Comparison of ENCODE assay signal across 20 cellular contexts in genomic region chr5:26889810-26890209, GRCh38.
A peak's percentile ranks its signal among the peaks of the same experiment; 100 is the strongest.
DNase-seq lines count a peak whose midpoint lies in the region; ATAC-seq and TF ChIP-seq lines count a peak whose summit lies in the region.
"Had no signal": no experiment of that assay in that cellular context is flagged by ENCODE, and none has a peak within 500 bp of the region (broad histone marks: within the 10 kb centered on the region; RNA-seq: fewer than 3 reads in every experiment).

No MANE protein-coding gene starts in this region.

- no peaks in the 10 kb centered on the region for H3K36me3 ChIP-seq in osteoblast (ENCODE audit: insufficient read depth, low read length)
- H3K36me3 ChIP-seq in lower lobe of right lung, result no peaks in the 10 kb centered on the region
- H3K36me3 ChIP-seq: gastroesophageal sphincter, left ventricle myocardium inferior had no signal

- no peaks in the 10 kb centered on the region for H4K20me1 ChIP-seq in osteoblast (ENCODE audit: insufficient read depth, low read length)

- ATAC-seq in lower lobe of right lung, result no peak
- no peak for ATAC-seq in GM19035 (IDR thresholded peaks at IDR 0.05; ENCODE audit: unreplicated experiment)
- ATAC-seq: activated CD8-positive, alpha-beta T cell treated with anti-CD3 and anti-CD28 coated beads, Interleukin-2, amount 10 ng/mL, durations not matched to agents 7 days and 5 days; activated T-cell treated with anti-CD3 and anti-CD28 coated beads, Interleukin-2, amount 50 U/mL, for 72 hours; gastroesophageal sphincter; Right ventricle myocardium inferior; WTC11 had no signal

- H3K27me3 ChIP-seq in osteoblast (ENCODE audit: insufficient read depth, low read length) (no peaks in the 10 kb centered on the region), lower lobe of right lung (ENCODE audit: low read depth) (no peaks in the 10 kb centered on the region)
- H3K27me3 ChIP-seq: gastroesophageal sphincter had no signal

- H3K4me1 ChIP-seq in osteoblast (ENCODE audit: insufficient read depth, low read length), result no peaks in the 10 kb centered on the region
- H3K4me1 ChIP-seq in lower lobe of right lung, result no peaks in the 10 kb centered on the region
- H3K4me1 ChIP-seq: gastroesophageal sphincter, left ventricle myocardium inferior, parathyroid adenoma had no signal

- no peak overlapping the region for H2AFZ ChIP-seq in osteoblast (ENCODE audit: low read length)
- H2AFZ ChIP-seq: parathyroid adenoma had no signal

- H3K9me3 ChIP-seq in osteoblast (ENCODE audit: low read depth, low read length) (peaks cover 4% of the 10 kb centered on the region), lower lobe of right lung (no peaks in the 10 kb centered on the region)
- H3K9me3 ChIP-seq: gastroesophageal sphincter, left ventricle myocardium inferior had no signal

- intact Hi-C loops in lower lobe of right lung (cut with DNase I), result no loop called here

- no peak for TF ChIP-seq CTCF in osteoblast (IDR thresholded peaks at IDR 0.05; ENCODE audit: extremely low read depth, low read depth, low read length)
- no peak for TF ChIP-seq CTCF in lower lobe of right lung (IDR thresholded peaks at IDR 0.05)

- DNase-seq in NCI-H82 (lab: John Stamatoyannopoulos, UW), result peak; percentile 22
- no peak for DNase-seq in NCI-H82 treated with DMSO at 0.1 percent for 48 hours (lab: John Stamatoyannopoulos, UW; ENCODE audit: unreplicated experiment)
- peak; percentile 23 for DNase-seq in NCI-H2029 (lab: John Stamatoyannopoulos, UW)
- DNase-seq in NCI-H748 treated with DMSO at 0.1 percent for 48 hours (lab: John Stamatoyannopoulos, UW), result peak; percentile 94
- DNase-seq in osteoblast (ENCODE audit: insufficient read length, low spot score, missing footprints), result peak; percentile 25
- no peak for DNase-seq in lower lobe of right lung
- no peak for DNase-seq in OCI-M2 (lab: John Stamatoyannopoulos, UW; ENCODE audit: unreplicated experiment)
- DNase-seq: activated CD8-positive, alpha-beta T cell treated with anti-CD3 and anti-CD28 coated beads, Interleukin-2, amount 10 ng/mL, durations not matched to agents 7 days and 5 days; activated naive CD8-positive, alpha-beta T cell treated with anti-CD3 and anti-CD28 coated beads, Interleukin-2, amount 10 ng/mL, durations not matched to agents 7 days and 5 days; activated T-cell treated with anti-CD3 and anti-CD28 coated beads, Interleukin-2, amount 50 U/mL, for 72 hours; dermis blood vessel endothelial cell; EL; left ventricle myocardium inferior; stimulated activated CD4-positive, alpha-beta T cell treated with anti-CD3 and anti-CD28 coated beads, Interleukin-1b, Interleukin-23, amount 100 ng/mL, for 48 hours had no signal

- H3K4me3 ChIP-seq in osteoblast (ENCODE audit: insufficient read depth, low read length) (no peak overlapping the region), lower lobe of right lung (no peak overlapping the region)
- H3K4me3 ChIP-seq: gastroesophageal sphincter, left ventricle myocardium inferior had no signal

- H3K27ac ChIP-seq in osteoblast (ENCODE audit: low read depth, low read length) (no peak overlapping the region), lower lobe of right lung (no peak overlapping the region)
- H3K27ac ChIP-seq: C4-2B, gastroesophageal sphincter, left ventricle myocardium inferior, parathyroid adenoma had no signal

- H3K79me2 ChIP-seq in osteoblast (ENCODE audit: insufficient read depth, low read length), result no peaks in the 10 kb centered on the region
- H3K79me2 ChIP-seq: parathyroid adenoma had no signal

- no peak overlapping the region for H3K4me2 ChIP-seq in osteoblast (ENCODE audit: insufficient read depth, low read length)

Comparison
In these comparisons a context has a peak if more than half of its experiments do, and no peak if none do; other contexts are left out.
1. DNase-seq: peak in NCI-H82 (single experiment), NCI-H2029 (single experiment), NCI-H748 treated with DMSO at 0.1 percent for 48 hours (single experiment) and osteoblast (single experiment); none in NCI-H82 treated with DMSO at 0.1 percent for 48 hours (single experiment), lower lobe of right lung (single experiment) and OCI-M2 (single experiment).